ENCODE assay signal across 25 cellular contexts in genomic region chr2:26738481-26738880, GRCh38. TPM values are rescaled to one million over a fixed set of nuclear protein-coding genes. Genes with fewer than 3 reads are reported as not detected.
"Had no signal": no experiment of that assay in that cellular context is flagged by ENCODE, and none has a peak within 500 bp of the region (broad histone marks: within the 10 kb centered on the region; RNA-seq: fewer than 3 reads in every experiment).

No MANE protein-coding gene starts in this region.

- H3K27me3 ChIP-seq: heart left ventricle, testis, tibial nerve, upper lobe of right lung, vagina had no signal

- DNase-seq: effector memory CD4-positive, alpha-beta T cell; heart left ventricle; hippocampal formation; left colon; naive thymus-derived CD4-positive, alpha-beta T cell; nephron progenitor cell; psoas muscle; spleen; stimulated activated CD4-positive, alpha-beta T cell treated with anti-CD3 and anti-CD28 coated beads, Interleukin-15, amount 100 ng/mL, for 24 hours; stimulated activated CD4-positive, alpha-beta T cell treated with anti-CD3 and anti-CD28 coated beads, Interleukin-1b, Interleukin-23, amount 100 ng/mL, for 48 hours; stimulated activated CD4-positive, alpha-beta T cell treated with anti-CD3 and anti-CD28 coated beads, Interleukin-4, amount 100 ng/mL, for 4 hours; stimulated activated naive B cell treated with anti-CD40 and anti-IgM and Interleukin-4, amounts not matched to agents 10 μg/mL and 1 μg/mL and 100 μg/mL, for 72 hours; stimulated activated naive CD8-positive, alpha-beta T cell treated with anti-CD3 and anti-CD28 coated beads, Interleukin-15, amount 100 ng/mL, for 72 hours; testis; upper lobe of right lung had no signal

- FAIRE-seq: endometrium, frontal cortex had no signal

- H3K9me3 ChIP-seq: heart left ventricle, neutrophil, psoas muscle, spleen, testis, tibial nerve, upper lobe of right lung, vagina had no signal

- H3K27ac ChIP-seq: heart left ventricle, neutrophil, psoas muscle, spleen, testis, tibial nerve, upper lobe of right lung, vagina had no signal

- H3K36me3 ChIP-seq: heart left ventricle, neutrophil, spleen, tibial nerve, upper lobe of right lung, vagina had no signal

- H3K4me1 ChIP-seq: psoas muscle had no signal

- ATAC-seq: esophagus mucosa; heart left ventricle; left colon; naive thymus-derived CD4-positive, alpha-beta T cell; psoas muscle; sciatic nerve; stimulated activated naive B cell treated with anti-CD40 and anti-IgM and Interleukin-4, amounts not matched to agents 10 μg/mL and 1 μg/mL and 100 μg/mL, for 72 hours; stimulated activated naive CD8-positive, alpha-beta T cell treated with anti-CD3 and anti-CD28 coated beads, Interleukin-15, amount 100 ng/mL, for 72 hours; upper lobe of right lung had no signal

- H3K4me3 ChIP-seq: heart left ventricle, psoas muscle, spleen, testis, tibial nerve, upper lobe of right lung, vagina had no signal

RNA-seq across cellular contexts. Expression of gene KCNK3, which starts 46.0 kb away (rescaled TPM):
- total RNA-seq: lung microvascular endothelial cell; naive thymus-derived CD4-positive, alpha-beta T cell; osteoblast had no signal
- polyA plus RNA-seq: fibroblast of lung; naive thymus-derived CD4-positive, alpha-beta T cell had no signal

RNA-seq across cellular contexts. Expression of gene CENPA, which starts 47.4 kb away (rescaled TPM):
- total RNA-seq: psoas muscle, vagina had no signal
- polyA plus RNA-seq: naive thymus-derived CD4-positive, alpha-beta T cell had no signal
